1 cellular context compared by ENCODE assay signal in the genomic region with DNA sequence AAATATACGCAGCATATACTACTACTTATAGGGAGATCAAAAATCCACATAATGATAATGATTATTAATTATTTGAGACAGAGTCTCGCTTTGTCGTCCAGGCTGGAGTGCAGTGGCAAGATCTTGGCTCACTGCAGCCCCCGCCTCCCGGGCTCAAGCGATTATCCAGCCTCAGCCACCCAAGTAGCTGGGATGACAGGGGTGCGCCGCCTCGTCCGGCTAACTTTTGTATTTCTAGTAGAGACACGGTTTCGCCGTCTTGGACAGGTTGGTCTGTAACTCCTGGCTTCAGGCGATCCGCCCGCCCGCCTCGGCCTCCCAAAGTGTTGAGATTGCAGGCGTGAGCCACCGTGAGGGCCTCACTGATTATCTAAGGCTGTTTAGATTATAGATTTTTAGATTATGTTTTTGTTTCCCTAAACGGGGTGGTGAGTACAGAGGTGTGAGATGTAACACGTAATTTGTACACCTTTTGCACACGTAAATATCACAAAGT.
A peak's percentile ranks its signal among the peaks of the same experiment; 100 is the strongest.
TF ChIP-seq lines count a peak whose summit lies in the region.

No MANE protein-coding gene starts in this region.

TF ChIP-seq in HEK293, 187 proteins besides CTCF, POLR2A, EP300 and RAD21 (continued from another document):
- TF ChIP-seq, protein P1, sequence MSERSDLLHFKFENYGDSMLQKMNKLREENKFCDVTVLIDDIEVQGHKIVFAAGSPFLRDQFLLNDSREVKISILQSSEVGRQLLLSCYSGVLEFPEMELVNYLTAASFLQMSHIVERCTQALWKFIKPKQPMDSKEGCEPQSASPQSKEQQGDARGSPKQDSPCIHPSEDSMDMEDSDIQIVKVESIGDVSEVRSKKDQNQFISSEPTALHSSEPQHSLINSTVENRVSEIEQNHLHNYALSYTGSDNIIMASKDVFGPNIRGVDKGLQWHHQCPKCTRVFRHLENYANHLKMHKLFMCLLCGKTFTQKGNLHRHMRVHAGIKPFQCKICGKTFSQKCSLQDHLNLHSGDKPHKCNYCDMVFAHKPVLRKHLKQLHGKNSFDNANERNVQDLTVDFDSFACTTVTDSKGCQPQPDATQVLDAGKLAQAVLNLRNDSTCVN (tag by site-specific recombination; optimal IDR thresholded peaks at IDR 0.05): no peak
- peak; percentile 57; the same call in 1 of the 2 replicates for TF ChIP-seq ZNF580 (tag by site-specific recombination; IDR thresholded peaks at IDR 0.05)
- TF ChIP-seq ZNF501 (tag by site-specific recombination; IDR thresholded peaks at IDR 0.05): peak; percentile 67; the same call in 1 of the 2 replicates
- 0 out of 2 replicates have a peak, but pooled peaks have one; percentile 10 for TF ChIP-seq WT1 (tag by site-specific recombination; IDR thresholded peaks at IDR 0.05)
- TF ChIP-seq, protein P2, sequence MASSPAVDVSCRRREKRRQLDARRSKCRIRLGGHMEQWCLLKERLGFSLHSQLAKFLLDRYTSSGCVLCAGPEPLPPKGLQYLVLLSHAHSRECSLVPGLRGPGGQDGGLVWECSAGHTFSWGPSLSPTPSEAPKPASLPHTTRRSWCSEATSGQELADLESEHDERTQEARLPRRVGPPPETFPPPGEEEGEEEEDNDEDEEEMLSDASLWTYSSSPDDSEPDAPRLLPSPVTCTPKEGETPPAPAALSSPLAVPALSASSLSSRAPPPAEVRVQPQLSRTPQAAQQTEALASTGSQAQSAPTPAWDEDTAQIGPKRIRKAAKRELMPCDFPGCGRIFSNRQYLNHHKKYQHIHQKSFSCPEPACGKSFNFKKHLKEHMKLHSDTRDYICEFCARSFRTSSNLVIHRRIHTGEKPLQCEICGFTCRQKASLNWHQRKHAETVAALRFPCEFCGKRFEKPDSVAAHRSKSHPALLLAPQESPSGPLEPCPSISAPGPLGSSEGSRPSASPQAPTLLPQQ (tag by site-specific recombination; IDR thresholded peaks at IDR 0.05): 0 out of 2 replicates have a peak, but pooled peaks have one; percentile 12
- peak; percentile 74; the same call in 1 of the 2 replicates for TF ChIP-seq ZNF324 (tag by site-specific recombination; IDR thresholded peaks at IDR 0.05)
- TF ChIP-seq SP7 (tag by site-specific recombination; IDR thresholded peaks at IDR 0.05): peak; percentile 71
- TF ChIP-seq ZNF146 (tag by site-specific recombination; IDR thresholded peaks at IDR 0.05): no peak
- no peak for TF ChIP-seq ZBTB48 (tag by site-specific recombination; IDR thresholded peaks at IDR 0.05)
